ENCODE assay signal across 23 cellular contexts in genomic region chr3:128326051-128326823, GRCh38.
DNase-seq lines count a peak whose midpoint lies in the region; ATAC-seq and TF ChIP-seq lines count a peak whose summit lies in the region.
"Had no signal": no experiment of that assay in that cellular context is flagged by ENCODE, and none has a peak within 500 bp of the region (broad histone marks: within the 10 kb centered on the region; RNA-seq: fewer than 3 reads in every experiment).

No MANE protein-coding gene starts in this region.

- no peaks in the 10 kb centered on the region for H3K79me1 ChIP-seq in H9 (ENCODE audit: insufficient read depth, low read depth, low read length, poor library complexity, severe bottlenecking)

- H3K27ac Mint-ChIP-seq in H9, result no peak overlapping the region
- peak overlapping the region; percentile 79 for H3K27ac Mint-ChIP-seq in activated T-helper 17 cell treated with anti-CD3 and anti-CD28 coated beads, Interleukin-2, amount 50 U/mL, for 72 hours
- no peak overlapping the region for H3K27ac Mint-ChIP-seq in osteocyte (ENCODE audit: unreplicated experiment)
- H3K27ac Mint-ChIP-seq: brain had no signal

- ATAC-seq in activated T-helper 17 cell treated with anti-CD3 and anti-CD28 coated beads, Interleukin-2, amount 50 U/mL, for 72 hours (replicated peaks), result no peak
- ATAC-seq: gastroesophageal sphincter, left colon had no signal

- peaks cover 2% of the 10 kb centered on the region for H4K20me1 ChIP-seq in H9 (ENCODE audit: control insufficient read depth, insufficient read depth, insufficient read length)

- H3K27me3 ChIP-seq in H9 (ENCODE audit: insufficient read depth, low read length) (no peaks in the 10 kb centered on the region), spleen (replicated peaks in 1 of 7) (no peaks in the 10 kb centered on the region)
- H3K27me3 ChIP-seq: gastroesophageal sphincter, MG63 had no signal

- H3K36me3 ChIP-seq in spleen, result peaks cover 0 to 8% (median 0%) of the 10 kb centered on the region in 6 donors
- H3K36me3 ChIP-seq: gastroesophageal sphincter, MG63, thoracic aorta had no signal

- TF ChIP-seq CTCF in H9 (conservative IDR thresholded peaks at IDR 0.05), result no peak
- TF ChIP-seq CTCF in osteocyte (IDR thresholded peaks at IDR 0.05), result peak; percentile 13
- TF ChIP-seq CTCF in spleen (IDR thresholded peaks at IDR 0.05 in 8 of 11, conservative IDR thresholded peaks at IDR 0.05 in 3 of 11), result no peak

- no peak overlapping the region for H3K4me3 ChIP-seq in spleen
- H3K4me3 ChIP-seq: gastroesophageal sphincter, MG63, thoracic aorta had no signal

- H3K79me2 ChIP-seq in H9 (ENCODE audit: insufficient read depth, low read length), result no peaks in the 10 kb centered on the region

- no peaks in the 10 kb centered on the region for H3K23me2 ChIP-seq in H9 (ENCODE audit: insufficient read length, low read depth, low read length, poor library complexity, severe bottlenecking)

- H3K27me3 Mint-ChIP-seq in H9 (ENCODE audit: low read depth) (no peaks in the 10 kb centered on the region), osteocyte (ENCODE audit: unreplicated experiment) (no peaks in the 10 kb centered on the region)
- H3K27me3 Mint-ChIP-seq in activated T-helper 17 cell treated with anti-CD3 and anti-CD28 coated beads, Interleukin-2, amount 50 U/mL, for 72 hours, result no peaks in the 10 kb centered on the region
- H3K27me3 Mint-ChIP-seq: brain had no signal

- no peak overlapping the region; the same call in 1 of the 2 replicates for H3K14ac ChIP-seq in H9 (ENCODE audit: insufficient read depth, low read length)

- intact Hi-C loops in spleen (cut with DNase I; ENCODE audit: low total_unique reads), result no loop called here

- no peak overlapping the region for H2BK20ac ChIP-seq in H9 (ENCODE audit: low read depth, low read length, poor library complexity, severe bottlenecking)

- H2BK5ac ChIP-seq in H9 (ENCODE audit: insufficient read length, low read length), result no peak overlapping the region

- H3K9me3 ChIP-seq in H9 (ENCODE audit: control insufficient read depth, low read depth, low read length) (no peaks in the 10 kb centered on the region), spleen (no peaks in the 10 kb centered on the region)
- H3K9me3 ChIP-seq: gastroesophageal sphincter, MG63, thoracic aorta had no signal

- H3K36me3 Mint-ChIP-seq in H9 (ENCODE audit: insufficient read depth in 1 of 3, low read depth in 3 of 3) (no peaks in the 10 kb centered on the region; a peak in 1 of 7 replicates), osteocyte (ENCODE audit: unreplicated experiment) (peaks cover 2% of the 10 kb centered on the region)
- H3K36me3 Mint-ChIP-seq in activated T-helper 17 cell treated with anti-CD3 and anti-CD28 coated beads, Interleukin-2, amount 50 U/mL, for 72 hours (ENCODE audit: low read depth), result no peaks in the 10 kb centered on the region
- H3K36me3 Mint-ChIP-seq: brain had no signal

- WGBS in H9 (ENCODE audit: extremely low coverage, insufficient read length, low lambda C conversion rate), result no CpG with 5 or more reads among the region's 4 CpGs
- WGBS in spleen, 5 donors, result 73 to 82% (median 77%) methylated on average over 4 of the region's 4 CpGs

- H3K4me1 Mint-ChIP-seq in H9 (peaks cover 5 to 11% of the 10 kb centered on the region in 2 experiments), osteocyte (ENCODE audit: unreplicated experiment) (peaks cover 4% of the 10 kb centered on the region)
- peaks cover 6% of the 10 kb centered on the region for H3K4me1 Mint-ChIP-seq in activated T-helper 17 cell treated with anti-CD3 and anti-CD28 coated beads, Interleukin-2, amount 50 U/mL, for 72 hours

- no peak overlapping the region; a peak in 1 of 5 replicates for H3K4me3 Mint-ChIP-seq in H9
- no peak overlapping the region for H3K4me3 Mint-ChIP-seq in activated T-helper 17 cell treated with anti-CD3 and anti-CD28 coated beads, Interleukin-2, amount 50 U/mL, for 72 hours
- H3K4me3 Mint-ChIP-seq in osteocyte (ENCODE audit: unreplicated experiment), result no peak overlapping the region
- H3K4me3 Mint-ChIP-seq: brain had no signal

- no peak overlapping the region for H2AK5ac ChIP-seq in H9 (ENCODE audit: insufficient read length, low read length)

- peak; percentile 45 for DNase-seq in activated effector memory CD4-positive, alpha-beta T cell treated with anti-CD3 and anti-CD28 coated beads, Interleukin-2, amount 50 U/mL, for 16 hours
- DNase-seq in activated effector memory CD4-positive, alpha-beta T cell treated with Interleukin-2 at 50 U/mL for 16 hours, result no peak
- DNase-seq in H9 (peak; percentile 19), osteocyte (ENCODE audit: extremely low spot score, unreplicated experiment) (peak; percentile 49), spleen (no peak), HuH-7 (ENCODE audit: low spot score) (no peak), NAMALWA (ENCODE audit: low spot score) (no peak)
- DNase-seq: activated CD4-positive, alpha-beta T cell treated with anti-CD3 and anti-CD28 coated beads, Interleukin-2, amount 50 U/mL, for 4 hours; activated gamma-delta T cell treated with Interleukin-2 at 50 U/mL for 16 hours; Calu3; dermis blood vessel endothelial cell; erythroblast; GDM1; left colon; MG63; NCI-H1694 treated with DMSO at 0.1 percent for 48 hours; NCI-H226; occipital lobe; SHP77 had no signal

- no peak overlapping the region for H3K23ac ChIP-seq in H9 (ENCODE audit: insufficient read length, low read depth, low read length)

- TF ChIP-seq POLR2A in spleen (IDR thresholded peaks at IDR 0.05), result no peak

- no peak overlapping the region for H3K56ac ChIP-seq in H9 (ENCODE audit: insufficient read length, low read depth, low read length)

- H3K4me2 ChIP-seq in H9 (ENCODE audit: insufficient read depth, insufficient read length, low read length), result no peak overlapping the region

- H2AFZ ChIP-seq in H9 (ENCODE audit: low read length), result no peak overlapping the region

- H3K4ac ChIP-seq in H9 (ENCODE audit: low read depth, low read length), result no peak overlapping the region

- H3K9ac ChIP-seq in H9 (ENCODE audit: extremely low read depth, insufficient read length, low read length), result no peak overlapping the region

- no peak overlapping the region for H2BK12ac ChIP-seq in H9 (ENCODE audit: insufficient read length, low read depth, low read length)

- H4K8ac ChIP-seq in H9 (replicated peaks; ENCODE audit: insufficient read length, low read depth, low read length), result no peak overlapping the region

- no peak overlapping the region for H2BK120ac ChIP-seq in H9 (ENCODE audit: low read depth, low read length, poor library complexity, severe bottlenecking)

- no peak overlapping the region for H4K91ac ChIP-seq in H9 (ENCODE audit: insufficient read length, low read depth, low read length)

- H3K9me3 Mint-ChIP-seq in H9 (no peaks in the 10 kb centered on the region), osteocyte (ENCODE audit: unreplicated experiment) (no peaks in the 10 kb centered on the region)
- H3K9me3 Mint-ChIP-seq in activated T-helper 17 cell treated with anti-CD3 and anti-CD28 coated beads, Interleukin-2, amount 50 U/mL, for 72 hours, result no peaks in the 10 kb centered on the region

- no peak overlapping the region for H3K18ac ChIP-seq in H9 (ENCODE audit: insufficient read length, low read depth, low read length)

- H2BK15ac ChIP-seq in H9 (ENCODE audit: low read depth, low read length), result no peak overlapping the region

- H3K27ac ChIP-seq in H9 (ENCODE audit: insufficient read length, low read depth, low read length) (no peak overlapping the region), spleen (no peak overlapping the region)
- H3K27ac ChIP-seq: gastroesophageal sphincter, thoracic aorta had no signal

- H4K5ac ChIP-seq in H9 (ENCODE audit: insufficient read length, low read depth, low read length), result no peak overlapping the region

- H3T11ph ChIP-seq in H9 (ENCODE audit: low read length), result no peak overlapping the region

- no peaks in the 10 kb centered on the region for H3K4me1 ChIP-seq in H9 (ENCODE audit: insufficient read depth, low read length)
- H3K4me1 ChIP-seq in spleen, result peaks cover 0 to 17% (median 0%) of the 10 kb centered on the region in 6 donors
- H3K4me1 ChIP-seq: gastroesophageal sphincter had no signal

Comparison
In these comparisons a context has a peak if more than half of its experiments do, and no peak if none do; other contexts are left out.
1. DNase-seq: peak in activated effector memory CD4-positive, alpha-beta T cell treated with anti-CD3 and anti-CD28 coated beads, Interleukin-2, amount 50 U/mL, for 16 hours (single experiment), H9 (single experiment) and osteocyte (single experiment); none in activated effector memory CD4-positive, alpha-beta T cell treated with Interleukin-2 at 50 U/mL for 16 hours (single experiment), spleen (single experiment), HuH-7 (single experiment) and NAMALWA (single experiment).